1 cellular context compared by ENCODE assay signal in the genomic region with DNA sequence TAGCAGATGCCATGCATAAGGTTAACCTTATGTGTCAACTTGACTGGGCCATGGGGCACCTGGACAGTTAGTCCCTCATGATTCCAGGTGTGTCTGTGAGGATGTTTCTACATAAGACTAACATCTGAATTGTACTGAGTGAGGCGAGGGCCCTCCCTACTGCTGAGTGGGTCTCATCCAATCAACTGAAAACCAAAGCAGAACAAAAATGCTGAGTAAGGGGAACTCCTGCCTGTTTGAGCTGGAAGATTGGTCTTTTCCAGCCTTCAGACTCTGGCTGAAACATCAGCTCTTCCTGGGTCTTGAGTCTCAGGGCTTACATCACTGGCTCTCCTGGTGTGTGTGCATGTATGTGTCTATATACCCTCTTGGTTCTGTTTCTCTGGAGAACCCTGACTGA.
TF ChIP-seq lines count a peak whose summit lies in the region.

No MANE protein-coding gene starts in this region.

TF ChIP-seq in K562, 482 proteins besides CTCF, POLR2A, EP300 and RAD21 (continued from another document):
- TF ChIP-seq, protein P1, sequence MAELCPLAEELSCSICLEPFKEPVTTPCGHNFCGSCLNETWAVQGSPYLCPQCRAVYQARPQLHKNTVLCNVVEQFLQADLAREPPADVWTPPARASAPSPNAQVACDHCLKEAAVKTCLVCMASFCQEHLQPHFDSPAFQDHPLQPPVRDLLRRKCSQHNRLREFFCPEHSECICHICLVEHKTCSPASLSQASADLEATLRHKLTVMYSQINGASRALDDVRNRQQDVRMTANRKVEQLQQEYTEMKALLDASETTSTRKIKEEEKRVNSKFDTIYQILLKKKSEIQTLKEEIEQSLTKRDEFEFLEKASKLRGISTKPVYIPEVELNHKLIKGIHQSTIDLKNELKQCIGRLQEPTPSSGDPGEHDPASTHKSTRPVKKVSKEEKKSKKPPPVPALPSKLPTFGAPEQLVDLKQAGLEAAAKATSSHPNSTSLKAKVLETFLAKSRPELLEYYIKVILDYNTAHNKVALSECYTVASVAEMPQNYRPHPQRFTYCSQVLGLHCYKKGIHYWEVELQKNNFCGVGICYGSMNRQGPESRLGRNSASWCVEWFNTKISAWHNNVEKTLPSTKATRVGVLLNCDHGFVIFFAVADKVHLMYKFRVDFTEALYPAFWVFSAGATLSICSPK (IDR thresholded peaks at IDR 0.05; ENCODE audit: borderline replicate concordance), result no peak
- TF ChIP-seq CREBBP (IDR thresholded peaks at IDR 0.05; ENCODE audit: low read depth, low read length), result no peak
- TF ChIP-seq, protein P2, sequence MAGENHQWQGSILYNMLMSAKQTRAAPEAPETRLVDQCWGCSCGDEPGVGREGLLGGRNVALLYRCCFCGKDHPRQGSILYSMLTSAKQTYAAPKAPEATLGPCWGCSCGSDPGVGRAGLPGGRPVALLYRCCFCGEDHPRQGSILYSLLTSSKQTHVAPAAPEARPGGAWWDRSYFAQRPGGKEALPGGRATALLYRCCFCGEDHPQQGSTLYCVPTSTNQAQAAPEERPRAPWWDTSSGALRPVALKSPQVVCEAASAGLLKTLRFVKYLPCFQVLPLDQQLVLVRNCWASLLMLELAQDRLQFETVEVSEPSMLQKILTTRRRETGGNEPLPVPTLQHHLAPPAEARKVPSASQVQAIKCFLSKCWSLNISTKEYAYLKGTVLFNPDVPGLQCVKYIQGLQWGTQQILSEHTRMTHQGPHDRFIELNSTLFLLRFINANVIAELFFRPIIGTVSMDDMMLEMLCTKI (IDR thresholded peaks at IDR 0.05; ENCODE audit: partially characterized antibody), result no peak
- peak; percentile 87 for TF ChIP-seq MAFG (tag; conservative IDR thresholded peaks at IDR 0.05)
- peak; percentile 97 for TF ChIP-seq MAFK (IDR thresholded peaks at IDR 0.05; ENCODE audit: low read length)
- TF ChIP-seq, protein P3, sequence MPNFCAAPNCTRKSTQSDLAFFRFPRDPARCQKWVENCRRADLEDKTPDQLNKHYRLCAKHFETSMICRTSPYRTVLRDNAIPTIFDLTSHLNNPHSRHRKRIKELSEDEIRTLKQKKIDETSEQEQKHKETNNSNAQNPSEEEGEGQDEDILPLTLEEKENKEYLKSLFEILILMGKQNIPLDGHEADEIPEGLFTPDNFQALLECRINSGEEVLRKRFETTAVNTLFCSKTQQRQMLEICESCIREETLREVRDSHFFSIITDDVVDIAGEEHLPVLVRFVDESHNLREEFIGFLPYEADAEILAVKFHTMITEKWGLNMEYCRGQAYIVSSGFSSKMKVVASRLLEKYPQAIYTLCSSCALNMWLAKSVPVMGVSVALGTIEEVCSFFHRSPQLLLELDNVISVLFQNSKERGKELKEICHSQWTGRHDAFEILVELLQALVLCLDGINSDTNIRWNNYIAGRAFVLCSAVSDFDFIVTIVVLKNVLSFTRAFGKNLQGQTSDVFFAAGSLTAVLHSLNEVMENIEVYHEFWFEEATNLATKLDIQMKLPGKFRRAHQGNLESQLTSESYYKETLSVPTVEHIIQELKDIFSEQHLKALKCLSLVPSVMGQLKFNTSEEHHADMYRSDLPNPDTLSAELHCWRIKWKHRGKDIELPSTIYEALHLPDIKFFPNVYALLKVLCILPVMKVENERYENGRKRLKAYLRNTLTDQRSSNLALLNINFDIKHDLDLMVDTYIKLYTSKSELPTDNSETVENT (CRISPR knock-in tag; IDR thresholded peaks at IDR 0.05), result no peak
- TF ChIP-seq, protein P4, sequence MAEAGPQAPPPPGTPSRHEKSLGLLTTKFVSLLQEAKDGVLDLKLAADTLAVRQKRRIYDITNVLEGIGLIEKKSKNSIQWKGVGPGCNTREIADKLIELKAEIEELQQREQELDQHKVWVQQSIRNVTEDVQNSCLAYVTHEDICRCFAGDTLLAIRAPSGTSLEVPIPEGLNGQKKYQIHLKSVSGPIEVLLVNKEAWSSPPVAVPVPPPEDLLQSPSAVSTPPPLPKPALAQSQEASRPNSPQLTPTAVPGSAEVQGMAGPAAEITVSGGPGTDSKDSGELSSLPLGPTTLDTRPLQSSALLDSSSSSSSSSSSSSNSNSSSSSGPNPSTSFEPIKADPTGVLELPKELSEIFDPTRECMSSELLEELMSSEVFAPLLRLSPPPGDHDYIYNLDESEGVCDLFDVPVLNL (CRISPR knock-in tag; IDR thresholded peaks at IDR 0.05; ENCODE audit: low read depth), result no peak
- TF ChIP-seq FOS (IDR thresholded peaks at IDR 0.05; ENCODE audit: extremely low read depth, insufficient read length), result no peak
- no peak for TF ChIP-seq ETV6 (IDR thresholded peaks at IDR 0.05; ENCODE audit: borderline replicate concordance in 1 of 2, low read depth in 2 of 2, low read length in 1 of 2)
- no peak for TF ChIP-seq ETV6 (CRISPR knock-in tag; IDR thresholded peaks at IDR 0.05; ENCODE audit: borderline replicate concordance)
- no peak for TF ChIP-seq ZNF197 (CRISPR knock-in tag; IDR thresholded peaks at IDR 0.05; ENCODE audit: low read depth)
- no peak for TF ChIP-seq PCBP2 (IDR thresholded peaks at IDR 0.05; ENCODE audit: low read depth, low read length, poor library complexity, severe bottlenecking)
- peak; percentile 96 for TF ChIP-seq ZNF316 (IDR thresholded peaks at IDR 0.05)
- TF ChIP-seq MAFF (IDR thresholded peaks at IDR 0.05; ENCODE audit: low read length), result peak; percentile 97
- no peak for TF ChIP-seq HDAC1 (IDR thresholded peaks at IDR 0.05)
- TF ChIP-seq ZNF785 (CRISPR knock-in tag; IDR thresholded peaks at IDR 0.05), result no peak
- TF ChIP-seq, protein P5, sequence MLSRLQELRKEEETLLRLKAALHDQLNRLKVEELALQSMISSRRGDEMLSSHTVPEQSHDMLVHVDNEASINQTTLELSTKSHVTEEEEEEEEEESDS (CRISPR knock-in tag; IDR thresholded peaks at IDR 0.05), result no peak
- TF ChIP-seq, protein P6, sequence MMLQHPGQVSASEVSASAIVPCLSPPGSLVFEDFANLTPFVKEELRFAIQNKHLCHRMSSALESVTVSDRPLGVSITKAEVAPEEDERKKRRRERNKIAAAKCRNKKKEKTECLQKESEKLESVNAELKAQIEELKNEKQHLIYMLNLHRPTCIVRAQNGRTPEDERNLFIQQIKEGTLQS (IDR thresholded peaks at IDR 0.05), result no peak
- TF ChIP-seq, protein P6 (CRISPR knock-in tag; conservative IDR thresholded peaks at IDR 0.05), result no peak
- TF ChIP-seq, protein P7, sequence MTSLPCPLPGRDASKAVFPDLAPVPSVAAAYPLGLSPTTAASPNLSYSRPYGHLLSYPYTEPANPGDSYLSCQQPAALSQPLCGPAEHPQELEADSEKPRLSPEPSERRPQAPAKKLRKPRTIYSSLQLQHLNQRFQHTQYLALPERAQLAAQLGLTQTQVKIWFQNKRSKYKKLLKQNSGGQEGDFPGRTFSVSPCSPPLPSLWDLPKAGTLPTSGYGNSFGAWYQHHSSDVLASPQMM (CRISPR knock-in tag; IDR thresholded peaks at IDR 0.05), result no peak
- no peak for TF ChIP-seq RBM34 (IDR thresholded peaks at IDR 0.05; ENCODE audit: borderline replicate concordance, insufficient read depth, low read length)
- no peak for TF ChIP-seq CEBPB (tag; IDR thresholded peaks at IDR 0.05)
- peak; percentile 94 for TF ChIP-seq C11orf30 (IDR thresholded peaks at IDR 0.05; ENCODE audit: low read depth)
